In the genomic region with DNA sequence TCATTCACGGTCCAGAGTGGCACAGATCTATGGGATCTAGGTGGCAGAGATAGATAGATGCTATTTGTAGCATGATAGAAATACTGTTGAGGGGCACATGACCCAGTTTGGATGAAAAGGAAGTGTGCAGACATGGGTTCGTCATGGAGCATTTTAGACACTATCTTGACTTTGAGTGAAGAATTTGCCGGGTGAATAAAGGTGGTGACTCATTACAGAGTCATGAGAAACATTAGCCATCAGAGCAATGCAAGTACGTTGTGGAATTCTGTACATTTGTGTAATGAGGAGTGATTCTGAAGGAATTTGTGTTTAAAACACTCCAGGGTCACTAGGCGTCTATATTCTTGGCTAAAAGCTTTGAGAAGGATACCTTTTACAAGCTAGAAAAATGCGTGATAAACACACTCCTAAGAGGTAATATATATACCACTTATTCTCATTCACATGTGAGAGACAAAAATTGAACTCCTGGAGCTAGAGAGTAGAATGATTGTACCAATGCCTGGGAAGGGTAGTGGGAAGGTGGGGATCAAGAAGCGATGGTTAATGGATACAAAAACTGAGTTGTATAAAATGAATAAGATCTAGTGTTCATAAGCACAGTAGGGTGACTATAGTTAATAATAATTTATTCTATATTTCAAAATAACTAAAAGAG, we compare ENCODE assay signal across 12 cellular contexts.
A peak's percentile ranks its signal among the peaks of the same experiment; 100 is the strongest.
DNase-seq lines count a peak whose midpoint lies in the region; ATAC-seq and TF ChIP-seq lines count a peak whose summit lies in the region.
"Had no signal": no experiment of that assay in that cellular context is flagged by ENCODE, and none has a peak within 500 bp of the region (broad histone marks: within the 10 kb centered on the region; RNA-seq: fewer than 3 reads in every experiment).

No MANE protein-coding gene starts in this region.

- H3K9me3 ChIP-seq in adrenal gland (replicated peaks in 1 of 3): peaks cover 0 to 3% (median 0%) of the 10 kb centered on the region in 3 donors

- TF ChIP-seq CTCF in foreskin keratinocyte (conservative IDR thresholded peaks at IDR 0.05) (no peak), adrenal gland (IDR thresholded peaks at IDR 0.05) (no peak)

- TF ChIP-seq POLR2A in adrenal gland (IDR thresholded peaks at IDR 0.05): no peak

- DNase-seq in DMS53 (lab: John Stamatoyannopoulos, UW) (peak; percentile 4), DMS53 treated with DMSO at 0.1 percent for 48 hours (lab: John Stamatoyannopoulos, UW; ENCODE audit: unreplicated experiment) (no peak), T1000 (lab: John Stamatoyannopoulos, UW) (peak; percentile 3), foreskin keratinocyte (peak; percentile 83 to 93), stromal cell of bone marrow (ENCODE audit: low read depth) (peak; percentile 47), adrenal gland (no peak), Right ventricle myocardium superior (no peak)
- DNase-seq: hippocampal formation, Karpas-422, SHP77 had no signal

- intact Hi-C loops in adrenal gland (cut with DNase I) (no loop called here), Right ventricle myocardium superior (cut with DNase I) (no loop called here)

- H3K4me1 ChIP-seq in foreskin keratinocyte (peaks cover 11% of the 10 kb centered on the region), adrenal gland (replicated peaks in 1 of 2) (no peaks in the 10 kb centered on the region)

- ATAC-seq in foreskin keratinocyte (peak; percentile 100), HG03442 (IDR thresholded peaks at IDR 0.05; ENCODE audit: unreplicated experiment) (no peak), Right ventricle myocardium superior (ENCODE audit: poor library complexity) (no peak)

- H3K4me3 ChIP-seq in adrenal gland: no peak overlapping the region

- H3K27ac ChIP-seq in foreskin keratinocyte: no peak overlapping the region
- no peak overlapping the region for H3K27ac ChIP-seq in adrenal gland
- H3K27ac ChIP-seq: 22Rv1 had no signal

- 63 to 72% (median 67%) methylated on average over 7 of the region's 7 CpGs for WGBS in adrenal gland, 4 donors

- H3K36me3 ChIP-seq in adrenal gland (replicated peaks in 1 of 2): no peaks in the 10 kb centered on the region

- H3K27me3 ChIP-seq in foreskin keratinocyte: no peaks in the 10 kb centered on the region
- no peaks in the 10 kb centered on the region for H3K27me3 ChIP-seq in adrenal gland

Comparison
In these comparisons a context has a peak if more than half of its experiments do, and no peak if none do; other contexts are left out.
1. DNase-seq: peak in DMS53 (single experiment), T1000 (single experiment), foreskin keratinocyte (2 of 2) and stromal cell of bone marrow (single experiment); none in DMS53 treated with DMSO at 0.1 percent for 48 hours (single experiment), adrenal gland (0 of 7) and Right ventricle myocardium superior (single experiment).